Comparison of ENCODE assay signal across 17 cellular contexts in the genomic region with DNA sequence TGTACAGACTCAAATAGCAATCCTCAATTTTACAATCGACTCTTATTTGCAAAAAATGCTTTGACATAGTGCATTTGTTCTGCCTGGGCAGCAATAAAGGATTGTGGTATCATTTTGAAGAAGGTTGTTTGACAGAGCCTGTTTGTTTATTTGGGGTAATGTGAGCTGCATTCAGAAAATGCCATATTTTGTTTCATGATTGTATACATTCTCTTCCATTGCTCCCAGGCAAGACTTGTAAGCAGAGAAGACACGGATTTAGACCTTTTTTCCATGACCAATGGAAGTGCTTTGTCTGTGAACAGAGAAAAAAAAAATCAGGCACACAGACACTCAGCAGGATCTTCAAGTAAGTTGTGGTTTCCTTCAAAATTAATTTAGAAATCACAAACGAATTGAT. TPM values are rescaled to one million over a fixed set of nuclear protein-coding genes. Genes with fewer than 3 reads are reported as not detected.
A peak's percentile ranks its signal among the peaks of the same experiment; 100 is the strongest.
DNase-seq lines count a peak whose midpoint lies in the region; ATAC-seq, FAIRE-seq and TF ChIP-seq lines count a peak whose summit lies in the region.
"Had no signal": no experiment of that assay in that cellular context is flagged by ENCODE, and none has a peak within 500 bp of the region (broad histone marks: within the 10 kb centered on the region; RNA-seq: fewer than 3 reads in every experiment).

No MANE protein-coding gene starts in this region.

- H2BK12ac ChIP-seq in H1 (ENCODE audit: low read depth, low read length) = no peak overlapping the region

- DNase-seq in H4 (ENCODE audit: low spot score) (peak; percentile 14), SJCRH30 (peak; percentile 24 to 82), H1 (ENCODE audit: low read depth in 1 of 2, low spot score in 2 of 2) (no peak), neural progenitor cell (ENCODE audit: low spot score) (no peak), C1 segment of cervical spinal cord (lab: John Stamatoyannopoulos, UW) (no peak), MV-4-11 (lab: John Stamatoyannopoulos, UW) (no peak)
- no peak for DNase-seq in stimulated activated naive CD4-positive, alpha-beta T cell (lab: John Stamatoyannopoulos, UW)
- DNase-seq in naive thymus-derived CD8-positive, alpha-beta T cell = no peak
- DNase-seq: BE2C; Caco-2; CD8-positive, alpha-beta T cell; DMS79; H7 had no signal

- H3K9me3 ChIP-seq in SJCRH30 (replicated peaks) = no peaks in the 10 kb centered on the region
- no peaks in the 10 kb centered on the region for H3K9me3 ChIP-seq in H1 (ENCODE audit: insufficient read depth in 2 of 2, low read depth in 1 of 2, low read length in 1 of 2)
- no peaks in the 10 kb centered on the region for H3K9me3 ChIP-seq in neural progenitor cell (ENCODE audit: low read depth)
- H3K9me3 ChIP-seq: BE2C, Caco-2 had no signal

- H3K4me1 ChIP-seq in SJCRH30 = peaks cover 13% of the 10 kb centered on the region
- no peaks in the 10 kb centered on the region for H3K4me1 ChIP-seq in H1 (replicated peaks in 1 of 4; ENCODE audit: control insufficient read depth in 3 of 4, insufficient read depth in 4 of 4, low read length in 3 of 4)
- no peaks in the 10 kb centered on the region for H3K4me1 ChIP-seq in neural progenitor cell
- H3K4me1 ChIP-seq: BE2C, Caco-2 had no signal

- H3K9ac ChIP-seq in H1 (replicated peaks in 1 of 4; ENCODE audit: extremely low read depth in 1 of 4, low read depth in 3 of 4, low read length in 3 of 4) (no peak overlapping the region), neural progenitor cell (no peak overlapping the region)

- H2AFZ ChIP-seq in H1 (ENCODE audit: low read length) (no peak overlapping the region), neural progenitor cell (replicated peaks) (no peak overlapping the region)

- H2AK5ac ChIP-seq in H1 (ENCODE audit: low read depth, low read length) = no peak overlapping the region

- H4K20me1 ChIP-seq in H1 (replicated peaks in 1 of 2; ENCODE audit: control insufficient read depth in 1 of 2, insufficient read depth in 2 of 2, low read length in 2 of 2) (no peaks in the 10 kb centered on the region), neural progenitor cell (ENCODE audit: low read depth) (no peaks in the 10 kb centered on the region)

- H2BK120ac ChIP-seq in H1 (replicated peaks; ENCODE audit: low read depth, low read length) = no peak overlapping the region

- H3K4me3 ChIP-seq in SJCRH30 = peak overlapping the region; percentile 5; the same call in 1 of the 2 replicates
- no peak overlapping the region for H3K4me3 ChIP-seq in H1 (ENCODE audit: extremely low read depth in 1 of 4, insufficient read depth in 2 of 4, low read depth in 3 of 4, low read length in 4 of 4)
- no peak overlapping the region for H3K4me3 ChIP-seq in neural progenitor cell
- H3K4me3 ChIP-seq: GM12878 had no signal

- no peak overlapping the region for H2BK15ac ChIP-seq in H1 (ENCODE audit: low read length)

- no peak overlapping the region for H3K23ac ChIP-seq in H1 (ENCODE audit: insufficient read length)

- peak overlapping the region; percentile 56 for H3K27ac ChIP-seq in SJCRH30
- H3K27ac ChIP-seq in H1 (ENCODE audit: low read depth, low read length) = no peak overlapping the region
- peak overlapping the region; percentile 1 for H3K27ac ChIP-seq in neural progenitor cell

- no peaks in the 10 kb centered on the region for H3K23me2 ChIP-seq in H1 (ENCODE audit: low read depth, low read length)

- H3K4me1 Mint-ChIP-seq in neural progenitor cell = no peaks in the 10 kb centered on the region
- H3K4me1 Mint-ChIP-seq in naive thymus-derived CD8-positive, alpha-beta T cell = no peaks in the 10 kb centered on the region
- H3K4me1 Mint-ChIP-seq: CD14-positive monocyte had no signal

- H3K36me3 Mint-ChIP-seq in neural progenitor cell = no peaks in the 10 kb centered on the region
- H3K36me3 Mint-ChIP-seq in naive thymus-derived CD8-positive, alpha-beta T cell = no peaks in the 10 kb centered on the region
- H3K36me3 Mint-ChIP-seq: CD14-positive monocyte; CD8-positive, alpha-beta T cell had no signal

- FAIRE-seq in H1 (lab: Jason Lieb, UNC) = no peak
- FAIRE-seq: GM12878, GM18507 had no signal

- no peak overlapping the region for H3K14ac ChIP-seq in H1 (ENCODE audit: insufficient read length)

- H2BK5ac ChIP-seq in H1 (ENCODE audit: low read depth, low read length) = no peak overlapping the region

- no peak overlapping the region for H4K5ac ChIP-seq in H1 (ENCODE audit: insufficient read length, low read depth, low read length)

- no peak overlapping the region for H3K56ac ChIP-seq in H1 (replicated peaks; ENCODE audit: insufficient read length, low read depth, low read length)

- CTCF ChIA-PET in H1 (lab: Charles Lee; ENCODE audit: partially characterized antibody) = no interaction called here

- no peak for TF ChIP-seq RAD21 in H1 (IDR thresholded peaks at IDR 0.05 in 1 of 2, conservative IDR thresholded peaks at IDR 0.05 in 1 of 2; ENCODE audit: low read depth in 2 of 2, low read length in 2 of 2)

- no peaks in the 10 kb centered on the region for H3K79me2 ChIP-seq in H1 (ENCODE audit: control insufficient read depth in 1 of 2, insufficient read depth in 2 of 2, low read length in 2 of 2)
- no peaks in the 10 kb centered on the region for H3K79me2 ChIP-seq in neural progenitor cell (ENCODE audit: low read depth)

- POLR2A ChIA-PET in H1 (lab: Charles Lee; ENCODE audit: partially characterized antibody) = no interaction called here
- POLR2A ChIA-PET in naive thymus-derived CD8-positive, alpha-beta T cell (lab: Charles Lee) = no interaction called here

- no peak overlapping the region for H4K8ac ChIP-seq in H1 (ENCODE audit: extremely low read depth, insufficient read depth, low read length)

- 64% methylated on average over 3 of the region's 3 CpGs; no CpG with 5 or more reads in 1 of the 2 experiments for WGBS in H1 (ENCODE audit: extremely low coverage in 1 of 2, insufficient coverage in 1 of 2, insufficient read length in 1 of 2, insufficient replicate concordance in 2 of 2, low coverage in 1 of 2, low lambda C conversion rate in 2 of 2, missing lambda C conversion rate in 1 of 2), 2 experiments

- TF ChIP-seq EP300 in H1 (IDR thresholded peaks at IDR 0.05; ENCODE audit: borderline replicate concordance in 1 of 2, low read depth in 2 of 2, low read length in 2 of 2) = no peak

- TF ChIP-seq CTCF in H1 (IDR thresholded peaks at IDR 0.05; ENCODE audit: control extremely low read depth in 1 of 3, insufficient read depth in 1 of 3, low read depth in 1 of 3, low read length in 3 of 3) (no peak), neural progenitor cell (IDR thresholded peaks at IDR 0.05) (no peak)

- no peak overlapping the region for H3K4me2 ChIP-seq in H1 (ENCODE audit: insufficient read depth in 1 of 2, low read depth in 2 of 2, low read length in 2 of 2)
- no peak overlapping the region for H3K4me2 ChIP-seq in neural progenitor cell

- no peak for ATAC-seq in naive thymus-derived CD8-positive, alpha-beta T cell
- ATAC-seq: CD8-positive, alpha-beta T cell; GM12878 had no signal

- no peak overlapping the region for H4K91ac ChIP-seq in H1 (replicated peaks; ENCODE audit: insufficient read length, low read length)

- H3K4me3 Mint-ChIP-seq in neural progenitor cell = no peak overlapping the region
- no peak overlapping the region for H3K4me3 Mint-ChIP-seq in naive thymus-derived CD8-positive, alpha-beta T cell
- H3K4me3 Mint-ChIP-seq: CD14-positive monocyte; CD8-positive, alpha-beta T cell had no signal

- H3K18ac ChIP-seq in H1 (ENCODE audit: extremely low read depth, low read length) = no peak overlapping the region

- H3K9me3 Mint-ChIP-seq in neural progenitor cell = no peaks in the 10 kb centered on the region
- no peaks in the 10 kb centered on the region for H3K9me3 Mint-ChIP-seq in naive thymus-derived CD8-positive, alpha-beta T cell
- H3K9me3 Mint-ChIP-seq: CD14-positive monocyte; CD8-positive, alpha-beta T cell had no signal

- H3K27me3 ChIP-seq in SJCRH30 = no peaks in the 10 kb centered on the region
- no peaks in the 10 kb centered on the region for H3K27me3 ChIP-seq in H1 (replicated peaks in 1 of 4; ENCODE audit: control insufficient read depth in 3 of 4, extremely low read depth in 1 of 4, insufficient read depth in 3 of 4, low read length in 3 of 4)
- H3K27me3 ChIP-seq in neural progenitor cell = no peaks in the 10 kb centered on the region
- H3K27me3 ChIP-seq: BE2C had no signal

- no peak overlapping the region for H2BK20ac ChIP-seq in H1 (ENCODE audit: low read length)

- H3K36me3 ChIP-seq in SJCRH30 = no peaks in the 10 kb centered on the region
- no peaks in the 10 kb centered on the region for H3K36me3 ChIP-seq in H1 (ENCODE audit: control insufficient read depth in 2 of 4, insufficient read depth in 4 of 4, low read length in 3 of 4)
- H3K36me3 ChIP-seq in neural progenitor cell = no peaks in the 10 kb centered on the region
- H3K36me3 ChIP-seq: BE2C had no signal

- no peak for TF ChIP-seq POLR2A in H1 (IDR thresholded peaks at IDR 0.05; ENCODE audit: control extremely low read depth in 1 of 2, low read depth in 2 of 2, low read length in 2 of 2)

- H3K27me3 Mint-ChIP-seq in neural progenitor cell (ENCODE audit: insufficient read depth, low read depth) = no peaks in the 10 kb centered on the region
- H3K27me3 Mint-ChIP-seq in naive thymus-derived CD8-positive, alpha-beta T cell = no peaks in the 10 kb centered on the region

- peak overlapping the region; percentile 32 for H3K4ac ChIP-seq in H1 (replicated peaks; ENCODE audit: insufficient read length, low read depth, low read length)

- H3K27ac Mint-ChIP-seq in neural progenitor cell = no peak overlapping the region
- H3K27ac Mint-ChIP-seq in naive thymus-derived CD8-positive, alpha-beta T cell = no peak overlapping the region
- H3K27ac Mint-ChIP-seq: CD14-positive monocyte; CD8-positive, alpha-beta T cell had no signal

- H3F3A ChIP-seq in neural progenitor cell (ENCODE audit: low read depth) = no peaks in the 10 kb centered on the region

- no peaks in the 10 kb centered on the region for H3K79me1 ChIP-seq in H1 (ENCODE audit: low read depth, low read length)

RNA-seq across cellular contexts. Expression of gene ALX1, which starts 35.5 kb away (rescaled TPM):
- 7.0 and 11.5 TPM in 2 replicates for total RNA-seq in H4 (2014; rRNA removed; shearing (Covaris generic))
- 10.5 and 11.2 TPM in 2 replicates for total RNA-seq in SJCRH30 (2014; rRNA removed; shearing (Covaris generic))
- total RNA-seq in H1 (2021; fragmentation: NEBNext Ultra II Directional; extraction: Animal tissue kit (Norgen Biotek cat#: 25700)) = 0.73 and 0.80 TPM in 2 replicates
- 0.28 and 0.41 TPM in 2 replicates for polyA plus RNA-seq in H1 (2011; rRNA removed)
- polyA plus RNA-seq in H1 (2011; cell fraction: cytosol; rRNA removed) = 0.78 TPM
- polyA plus RNA-seq in H1 (2011; cell fraction: nucleus; rRNA removed) = 0.51 TPM
- 0.56 to 0.73 TPM (median 0.59 TPM) in 4 replicates for polyA plus RNA-seq in H1 (2012, experiment 1 of 2)
- 0.16 TPM for polyA plus RNA-seq in H1 (2012, experiment 2 of 2)
- 0.67 TPM for polyA plus RNA-seq in H1 (2013, experiment 1 of 2)
- 0.52 TPM for polyA plus RNA-seq in H1 (2013, experiment 2 of 2)
- 0.34 and 0.63 TPM in 2 replicates for polyA minus RNA-seq in H1 (2011; rRNA and poly(A)+ RNA removed)
- polyA minus RNA-seq in H1 (2011; cell fraction: cytosol; rRNA and poly(A)+ RNA removed) = 1.0 TPM
- polyA minus RNA-seq in H1 (2011; cell fraction: nucleus; rRNA and poly(A)+ RNA removed) = 1.3 TPM
- 3.9 and 5.6 TPM in 2 replicates for total RNA-seq in neural progenitor cell (ENCODE audit: low replicate concordance)
- total RNA-seq in naive thymus-derived CD8-positive, alpha-beta T cell = not detected
- not detected for polyA plus RNA-seq in naive thymus-derived CD8-positive, alpha-beta T cell
- total RNA-seq: Caco-2; CD8-positive, alpha-beta T cell; GM12878 had no signal
- polyA plus RNA-seq: AG04450, CD14-positive monocyte had no signal

Comparison
In these comparisons a context has a peak if more than half of its experiments do, and no peak if none do; other contexts are left out.
1. DNase-seq: peak in H4 (single experiment) and SJCRH30 (2 of 2); none in H1 (0 of 2), neural progenitor cell (single experiment), stimulated activated naive CD4-positive, alpha-beta T cell (0 of 6), naive thymus-derived CD8-positive, alpha-beta T cell (0 of 10), C1 segment of cervical spinal cord (0 of 14) and MV-4-11 (single experiment).